1 cellular context compared by ENCODE assay signal in the genomic region with DNA sequence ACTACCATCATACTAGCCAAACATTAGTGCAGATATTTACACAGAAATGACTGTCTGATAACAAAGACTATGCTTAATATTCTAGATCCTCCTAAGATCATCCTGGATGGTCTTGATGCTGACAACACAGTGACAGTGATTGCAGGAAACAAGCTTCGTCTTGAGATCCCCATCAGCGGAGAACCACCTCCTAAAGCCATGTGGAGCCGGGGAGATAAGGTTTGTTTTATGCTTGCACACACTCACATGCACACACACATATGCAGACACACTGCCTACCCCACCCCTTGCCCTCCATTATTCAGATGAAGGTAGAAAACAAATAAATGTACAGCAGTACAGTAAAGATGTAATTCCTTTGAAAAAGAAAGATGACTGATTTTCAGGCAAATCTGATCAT.
TF ChIP-seq lines count a peak whose summit lies in the region.

No MANE protein-coding gene starts in this region.

TF ChIP-seq in K562, 482 proteins besides CTCF, POLR2A, EP300 and RAD21 (continued from another document and continues in another):
- TF ChIP-seq NCOA4 (IDR thresholded peaks at IDR 0.05; ENCODE audit: partially characterized antibody) (no peak), ZNF212 (CRISPR knock-in tag; IDR thresholded peaks at IDR 0.05) (no peak), ZNF507 (tag; conservative IDR thresholded peaks at IDR 0.05) (no peak), SMARCA4 (IDR thresholded peaks at IDR 0.05) (no peak), PHF8 (IDR thresholded peaks at IDR 0.05; ENCODE audit: borderline replicate concordance, low read length) (no peak), TEAD4 (IDR thresholded peaks at IDR 0.05; ENCODE audit: low read length) (peak; percentile 52; the same call in 1 of the 2 replicates), TEAD4 (CRISPR knock-in tag; IDR thresholded peaks at IDR 0.05; ENCODE audit: borderline replicate concordance) (no peak), CBFA2T2 (conservative IDR thresholded peaks at IDR 0.05) (peak; percentile 25; the same call in 1 of the 2 replicates), SRSF3 (IDR thresholded peaks at IDR 0.05; ENCODE audit: insufficient read depth, low read length) (no peak), PTRF (tag; IDR thresholded peaks at IDR 0.05) (no peak), HDAC6 (IDR thresholded peaks at IDR 0.05; ENCODE audit: low read depth, low read length) (no peak), ZNF436 (CRISPR knock-in tag; IDR thresholded peaks at IDR 0.05) (no peak), ZNF146 (CRISPR knock-in tag; IDR thresholded peaks at IDR 0.05; ENCODE audit: unreplicated experiment) (no peak), HIVEP1 (CRISPR knock-in tag; IDR thresholded peaks at IDR 0.05) (no peak), NFIC (IDR thresholded peaks at IDR 0.05) (no peak), CBFA2T3 (IDR thresholded peaks at IDR 0.05) (peak; percentile 60), FOXJ3 (CRISPR knock-in tag; IDR thresholded peaks at IDR 0.05) (no peak), ZFX (CRISPR knock-in tag; IDR thresholded peaks at IDR 0.05) (no peak), NCOA6 (IDR thresholded peaks at IDR 0.05) (no peak), E2F3 (CRISPR knock-in tag; IDR thresholded peaks at IDR 0.05) (no peak), FOS (IDR thresholded peaks at IDR 0.05; ENCODE audit: extremely low read depth, insufficient read length) (no peak), CHD4 (IDR thresholded peaks at IDR 0.05; ENCODE audit: insufficient read depth, insufficient replicate concordance, low read depth, low read length, poor library complexity, severe bottlenecking) (no peak), ZKSCAN3 (CRISPR knock-in tag; IDR thresholded peaks at IDR 0.05) (no peak), ZKSCAN1 (IDR thresholded peaks at IDR 0.05; ENCODE audit: low read depth, low read length) (no peak), KDM1A (IDR thresholded peaks at IDR 0.05) (peak; percentile 14 to 60; a peak in 1 of 4 replicates), DDX20 (tag; IDR thresholded peaks at IDR 0.05; ENCODE audit: low read depth) (no peak), ARID1B (IDR thresholded peaks at IDR 0.05) (peak; percentile 58), HSF4 (CRISPR knock-in tag; IDR thresholded peaks at IDR 0.05; ENCODE audit: borderline replicate concordance) (no peak), TBL1XR1 (IDR thresholded peaks at IDR 0.05; ENCODE audit: low read length in 2 of 2) (no peak)
- TF ChIP-seq, protein P1, sequence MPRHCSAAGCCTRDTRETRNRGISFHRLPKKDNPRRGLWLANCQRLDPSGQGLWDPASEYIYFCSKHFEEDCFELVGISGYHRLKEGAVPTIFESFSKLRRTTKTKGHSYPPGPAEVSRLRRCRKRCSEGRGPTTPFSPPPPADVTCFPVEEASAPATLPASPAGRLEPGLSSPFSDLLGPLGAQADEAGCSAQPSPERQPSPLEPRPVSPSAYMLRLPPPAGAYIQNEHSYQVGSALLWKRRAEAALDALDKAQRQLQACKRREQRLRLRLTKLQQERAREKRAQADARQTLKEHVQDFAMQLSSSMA (CRISPR knock-in tag; IDR thresholded peaks at IDR 0.05), result no peak
- TF ChIP-seq, protein P2, sequence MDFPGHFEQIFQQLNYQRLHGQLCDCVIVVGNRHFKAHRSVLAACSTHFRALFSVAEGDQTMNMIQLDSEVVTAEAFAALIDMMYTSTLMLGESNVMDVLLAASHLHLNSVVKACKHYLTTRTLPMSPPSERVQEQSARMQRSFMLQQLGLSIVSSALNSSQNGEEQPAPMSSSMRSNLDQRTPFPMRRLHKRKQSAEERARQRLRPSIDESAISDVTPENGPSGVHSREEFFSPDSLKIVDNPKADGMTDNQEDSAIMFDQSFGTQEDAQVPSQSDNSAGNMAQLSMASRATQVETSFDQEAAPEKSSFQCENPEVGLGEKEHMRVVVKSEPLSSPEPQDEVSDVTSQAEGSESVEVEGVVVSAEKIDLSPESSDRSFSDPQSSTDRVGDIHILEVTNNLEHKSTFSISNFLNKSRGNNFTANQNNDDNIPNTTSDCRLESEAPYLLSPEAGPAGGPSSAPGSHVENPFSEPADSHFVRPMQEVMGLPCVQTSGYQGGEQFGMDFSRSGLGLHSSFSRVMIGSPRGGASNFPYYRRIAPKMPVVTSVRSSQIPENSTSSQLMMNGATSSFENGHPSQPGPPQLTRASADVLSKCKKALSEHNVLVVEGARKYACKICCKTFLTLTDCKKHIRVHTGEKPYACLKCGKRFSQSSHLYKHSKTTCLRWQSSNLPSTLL (IDR thresholded peaks at IDR 0.05), result no peak
- TF ChIP-seq, protein P3, sequence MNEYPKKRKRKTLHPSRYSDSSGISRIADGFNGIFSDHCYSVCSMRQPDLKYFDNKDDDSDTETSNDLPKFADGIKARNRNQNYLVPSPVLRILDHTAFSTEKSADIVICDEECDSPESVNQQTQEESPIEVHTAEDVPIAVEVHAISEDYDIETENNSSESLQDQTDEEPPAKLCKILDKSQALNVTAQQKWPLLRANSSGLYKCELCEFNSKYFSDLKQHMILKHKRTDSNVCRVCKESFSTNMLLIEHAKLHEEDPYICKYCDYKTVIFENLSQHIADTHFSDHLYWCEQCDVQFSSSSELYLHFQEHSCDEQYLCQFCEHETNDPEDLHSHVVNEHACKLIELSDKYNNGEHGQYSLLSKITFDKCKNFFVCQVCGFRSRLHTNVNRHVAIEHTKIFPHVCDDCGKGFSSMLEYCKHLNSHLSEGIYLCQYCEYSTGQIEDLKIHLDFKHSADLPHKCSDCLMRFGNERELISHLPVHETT (CRISPR knock-in tag; conservative IDR thresholded peaks at IDR 0.05 in 1 of 2, IDR thresholded peaks at IDR 0.05 in 1 of 2), result no peak
- TF ChIP-seq, protein P4, sequence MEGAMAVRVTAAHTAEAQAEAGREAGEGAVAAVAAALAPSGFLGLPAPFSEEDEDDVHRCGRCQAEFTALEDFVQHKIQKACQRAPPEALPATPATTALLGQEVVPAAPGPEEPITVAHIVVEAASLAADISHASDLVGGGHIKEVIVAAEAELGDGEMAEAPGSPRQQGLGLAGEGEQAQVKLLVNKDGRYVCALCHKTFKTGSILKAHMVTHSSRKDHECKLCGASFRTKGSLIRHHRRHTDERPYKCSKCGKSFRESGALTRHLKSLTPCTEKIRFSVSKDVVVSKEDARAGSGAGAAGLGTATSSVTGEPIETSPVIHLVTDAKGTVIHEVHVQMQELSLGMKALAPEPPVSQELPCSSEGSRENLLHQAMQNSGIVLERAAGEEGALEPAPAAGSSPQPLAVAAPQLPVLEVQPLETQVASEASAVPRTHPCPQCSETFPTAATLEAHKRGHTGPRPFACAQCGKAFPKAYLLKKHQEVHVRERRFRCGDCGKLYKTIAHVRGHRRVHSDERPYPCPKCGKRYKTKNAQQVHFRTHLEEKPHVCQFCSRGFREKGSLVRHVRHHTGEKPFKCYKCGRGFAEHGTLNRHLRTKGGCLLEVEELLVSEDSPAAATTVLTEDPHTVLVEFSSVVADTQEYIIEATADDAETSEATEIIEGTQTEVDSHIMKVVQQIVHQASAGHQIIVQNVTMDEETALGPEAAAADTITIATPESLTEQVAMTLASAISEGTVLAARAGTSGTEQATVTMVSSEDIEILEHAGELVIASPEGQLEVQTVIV (CRISPR knock-in tag; IDR thresholded peaks at IDR 0.05; ENCODE audit: borderline replicate concordance), result no peak
- TF ChIP-seq, protein P5, sequence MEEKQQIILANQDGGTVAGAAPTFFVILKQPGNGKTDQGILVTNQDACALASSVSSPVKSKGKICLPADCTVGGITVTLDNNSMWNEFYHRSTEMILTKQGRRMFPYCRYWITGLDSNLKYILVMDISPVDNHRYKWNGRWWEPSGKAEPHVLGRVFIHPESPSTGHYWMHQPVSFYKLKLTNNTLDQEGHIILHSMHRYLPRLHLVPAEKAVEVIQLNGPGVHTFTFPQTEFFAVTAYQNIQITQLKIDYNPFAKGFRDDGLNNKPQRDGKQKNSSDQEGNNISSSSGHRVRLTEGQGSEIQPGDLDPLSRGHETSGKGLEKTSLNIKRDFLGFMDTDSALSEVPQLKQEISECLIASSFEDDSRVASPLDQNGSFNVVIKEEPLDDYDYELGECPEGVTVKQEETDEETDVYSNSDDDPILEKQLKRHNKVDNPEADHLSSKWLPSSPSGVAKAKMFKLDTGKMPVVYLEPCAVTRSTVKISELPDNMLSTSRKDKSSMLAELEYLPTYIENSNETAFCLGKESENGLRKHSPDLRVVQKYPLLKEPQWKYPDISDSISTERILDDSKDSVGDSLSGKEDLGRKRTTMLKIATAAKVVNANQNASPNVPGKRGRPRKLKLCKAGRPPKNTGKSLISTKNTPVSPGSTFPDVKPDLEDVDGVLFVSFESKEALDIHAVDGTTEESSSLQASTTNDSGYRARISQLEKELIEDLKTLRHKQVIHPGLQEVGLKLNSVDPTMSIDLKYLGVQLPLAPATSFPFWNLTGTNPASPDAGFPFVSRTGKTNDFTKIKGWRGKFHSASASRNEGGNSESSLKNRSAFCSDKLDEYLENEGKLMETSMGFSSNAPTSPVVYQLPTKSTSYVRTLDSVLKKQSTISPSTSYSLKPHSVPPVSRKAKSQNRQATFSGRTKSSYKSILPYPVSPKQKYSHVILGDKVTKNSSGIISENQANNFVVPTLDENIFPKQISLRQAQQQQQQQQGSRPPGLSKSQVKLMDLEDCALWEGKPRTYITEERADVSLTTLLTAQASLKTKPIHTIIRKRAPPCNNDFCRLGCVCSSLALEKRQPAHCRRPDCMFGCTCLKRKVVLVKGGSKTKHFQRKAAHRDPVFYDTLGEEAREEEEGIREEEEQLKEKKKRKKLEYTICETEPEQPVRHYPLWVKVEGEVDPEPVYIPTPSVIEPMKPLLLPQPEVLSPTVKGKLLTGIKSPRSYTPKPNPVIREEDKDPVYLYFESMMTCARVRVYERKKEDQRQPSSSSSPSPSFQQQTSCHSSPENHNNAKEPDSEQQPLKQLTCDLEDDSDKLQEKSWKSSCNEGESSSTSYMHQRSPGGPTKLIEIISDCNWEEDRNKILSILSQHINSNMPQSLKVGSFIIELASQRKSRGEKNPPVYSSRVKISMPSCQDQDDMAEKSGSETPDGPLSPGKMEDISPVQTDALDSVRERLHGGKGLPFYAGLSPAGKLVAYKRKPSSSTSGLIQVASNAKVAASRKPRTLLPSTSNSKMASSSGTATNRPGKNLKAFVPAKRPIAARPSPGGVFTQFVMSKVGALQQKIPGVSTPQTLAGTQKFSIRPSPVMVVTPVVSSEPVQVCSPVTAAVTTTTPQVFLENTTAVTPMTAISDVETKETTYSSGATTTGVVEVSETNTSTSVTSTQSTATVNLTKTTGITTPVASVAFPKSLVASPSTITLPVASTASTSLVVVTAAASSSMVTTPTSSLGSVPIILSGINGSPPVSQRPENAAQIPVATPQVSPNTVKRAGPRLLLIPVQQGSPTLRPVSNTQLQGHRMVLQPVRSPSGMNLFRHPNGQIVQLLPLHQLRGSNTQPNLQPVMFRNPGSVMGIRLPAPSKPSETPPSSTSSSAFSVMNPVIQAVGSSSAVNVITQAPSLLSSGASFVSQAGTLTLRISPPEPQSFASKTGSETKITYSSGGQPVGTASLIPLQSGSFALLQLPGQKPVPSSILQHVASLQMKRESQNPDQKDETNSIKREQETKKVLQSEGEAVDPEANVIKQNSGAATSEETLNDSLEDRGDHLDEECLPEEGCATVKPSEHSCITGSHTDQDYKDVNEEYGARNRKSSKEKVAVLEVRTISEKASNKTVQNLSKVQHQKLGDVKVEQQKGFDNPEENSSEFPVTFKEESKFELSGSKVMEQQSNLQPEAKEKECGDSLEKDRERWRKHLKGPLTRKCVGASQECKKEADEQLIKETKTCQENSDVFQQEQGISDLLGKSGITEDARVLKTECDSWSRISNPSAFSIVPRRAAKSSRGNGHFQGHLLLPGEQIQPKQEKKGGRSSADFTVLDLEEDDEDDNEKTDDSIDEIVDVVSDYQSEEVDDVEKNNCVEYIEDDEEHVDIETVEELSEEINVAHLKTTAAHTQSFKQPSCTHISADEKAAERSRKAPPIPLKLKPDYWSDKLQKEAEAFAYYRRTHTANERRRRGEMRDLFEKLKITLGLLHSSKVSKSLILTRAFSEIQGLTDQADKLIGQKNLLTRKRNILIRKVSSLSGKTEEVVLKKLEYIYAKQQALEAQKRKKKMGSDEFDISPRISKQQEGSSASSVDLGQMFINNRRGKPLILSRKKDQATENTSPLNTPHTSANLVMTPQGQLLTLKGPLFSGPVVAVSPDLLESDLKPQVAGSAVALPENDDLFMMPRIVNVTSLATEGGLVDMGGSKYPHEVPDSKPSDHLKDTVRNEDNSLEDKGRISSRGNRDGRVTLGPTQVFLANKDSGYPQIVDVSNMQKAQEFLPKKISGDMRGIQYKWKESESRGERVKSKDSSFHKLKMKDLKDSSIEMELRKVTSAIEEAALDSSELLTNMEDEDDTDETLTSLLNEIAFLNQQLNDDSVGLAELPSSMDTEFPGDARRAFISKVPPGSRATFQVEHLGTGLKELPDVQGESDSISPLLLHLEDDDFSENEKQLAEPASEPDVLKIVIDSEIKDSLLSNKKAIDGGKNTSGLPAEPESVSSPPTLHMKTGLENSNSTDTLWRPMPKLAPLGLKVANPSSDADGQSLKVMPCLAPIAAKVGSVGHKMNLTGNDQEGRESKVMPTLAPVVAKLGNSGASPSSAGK (IDR thresholded peaks at IDR 0.05), result no peak
- TF ChIP-seq, protein P6, sequence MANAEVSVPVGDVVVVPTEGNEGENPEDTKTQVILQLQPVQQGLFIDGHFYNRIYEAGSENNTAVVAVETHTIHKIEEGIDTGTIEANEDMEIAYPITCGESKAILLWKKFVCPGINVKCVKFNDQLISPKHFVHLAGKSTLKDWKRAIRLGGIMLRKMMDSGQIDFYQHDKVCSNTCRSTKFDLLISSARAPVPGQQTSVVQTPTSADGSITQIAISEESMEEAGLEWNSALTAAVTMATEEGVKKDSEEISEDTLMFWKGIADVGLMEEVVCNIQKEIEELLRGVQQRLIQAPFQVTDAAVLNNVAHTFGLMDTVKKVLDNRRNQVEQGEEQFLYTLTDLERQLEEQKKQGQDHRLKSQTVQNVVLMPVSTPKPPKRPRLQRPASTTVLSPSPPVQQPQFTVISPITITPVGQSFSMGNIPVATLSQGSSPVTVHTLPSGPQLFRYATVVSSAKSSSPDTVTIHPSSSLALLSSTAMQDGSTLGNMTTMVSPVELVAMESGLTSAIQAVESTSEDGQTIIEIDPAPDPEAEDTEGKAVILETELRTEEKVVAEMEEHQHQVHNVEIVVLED (CRISPR knock-in tag; IDR thresholded peaks at IDR 0.05), result no peak
- TF ChIP-seq, protein P7, sequence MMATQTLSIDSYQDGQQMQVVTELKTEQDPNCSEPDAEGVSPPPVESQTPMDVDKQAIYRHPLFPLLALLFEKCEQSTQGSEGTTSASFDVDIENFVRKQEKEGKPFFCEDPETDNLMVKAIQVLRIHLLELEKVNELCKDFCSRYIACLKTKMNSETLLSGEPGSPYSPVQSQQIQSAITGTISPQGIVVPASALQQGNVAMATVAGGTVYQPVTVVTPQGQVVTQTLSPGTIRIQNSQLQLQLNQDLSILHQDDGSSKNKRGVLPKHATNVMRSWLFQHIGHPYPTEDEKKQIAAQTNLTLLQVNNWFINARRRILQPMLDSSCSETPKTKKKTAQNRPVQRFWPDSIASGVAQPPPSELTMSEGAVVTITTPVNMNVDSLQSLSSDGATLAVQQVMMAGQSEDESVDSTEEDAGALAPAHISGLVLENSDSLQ (IDR thresholded peaks at IDR 0.05), result peak; percentile 23; the same call in 1 of the 2 replicates
